In genomic region chr17:81635431-81635830, GRCh38 we compare ENCODE assay signal across 11 cellular contexts. TPM values are rescaled to one million over a fixed set of nuclear protein-coding genes. Genes with fewer than 3 reads are reported as not detected.
DNase-seq lines count a peak whose midpoint lies in the region; ATAC-seq and TF ChIP-seq lines count a peak whose summit lies in the region.
"Had no signal": no experiment of that assay in that cellular context is flagged by ENCODE, and none has a peak within 500 bp of the region (broad histone marks: within the 10 kb centered on the region; RNA-seq: fewer than 3 reads in every experiment).

No MANE protein-coding gene starts in this region.

- H3K27me3 ChIP-seq in hepatocyte (no peaks in the 10 kb centered on the region), smooth muscle cell (ENCODE audit: low read depth) (no peaks in the 10 kb centered on the region), neuronal stem cell (ENCODE audit: control insufficient read depth in 3 of 3, insufficient read depth in 3 of 3, low read depth in 1 of 3, low read length in 3 of 3) (no peaks in the 10 kb centered on the region)
- H3K27me3 ChIP-seq: uterus had no signal

- no peak overlapping the region for H3K4ac ChIP-seq in neuronal stem cell (ENCODE audit: low read length)

- peak overlapping the region; percentile 56 for H3K4me3 ChIP-seq in hepatocyte
- H3K4me3 ChIP-seq in smooth muscle cell, result peak overlapping the region; percentile 72
- H3K4me3 ChIP-seq in neuronal stem cell (ENCODE audit: low read length in 2 of 2), result peak overlapping the region in 1 of 2 donors; percentile 99

- H3K23ac ChIP-seq in neuronal stem cell (ENCODE audit: low read depth, low read length, poor library complexity), result no peak overlapping the region

- H2AFZ ChIP-seq in hepatocyte, result no peak overlapping the region
- no peak overlapping the region for H2AFZ ChIP-seq in smooth muscle cell (ENCODE audit: low read depth)
- no peak overlapping the region for H2AFZ ChIP-seq in neuronal stem cell (ENCODE audit: low read length)

- H3K14ac ChIP-seq in neuronal stem cell (ENCODE audit: low read length), result no peak overlapping the region

- H2BK5ac ChIP-seq in neuronal stem cell (ENCODE audit: low read length), result no peak overlapping the region

- peaks cover 4% of the 10 kb centered on the region for H3F3A ChIP-seq in smooth muscle cell (ENCODE audit: low read depth)

- H2AK5ac ChIP-seq in neuronal stem cell (ENCODE audit: low read depth, low read length), result no peak overlapping the region

- no peaks in the 10 kb centered on the region for H3K9me3 Mint-ChIP-seq in activated CD4-positive, alpha-beta T cell treated with anti-CD3 and anti-CD28 coated beads for 36 hours (ENCODE audit: low read depth)
- no peaks in the 10 kb centered on the region for H3K9me3 Mint-ChIP-seq in activated CD8-positive, alpha-beta T cell treated with anti-CD3 and anti-CD28 coated beads for 36 hours

- peaks cover 61% of the 10 kb centered on the region for H3K79me2 ChIP-seq in hepatocyte
- peaks cover 62% of the 10 kb centered on the region for H3K79me2 ChIP-seq in smooth muscle cell (ENCODE audit: low read depth)

- no peak overlapping the region for H4K91ac ChIP-seq in neuronal stem cell (ENCODE audit: low read depth, low read length, poor library complexity)

- H3K9me3 ChIP-seq in hepatocyte (ENCODE audit: low read depth) (no peaks in the 10 kb centered on the region), smooth muscle cell (replicated peaks; ENCODE audit: low read depth) (no peaks in the 10 kb centered on the region), neuronal stem cell (replicated peaks in 1 of 2; ENCODE audit: control insufficient read depth in 2 of 2, insufficient read depth in 1 of 2, low read depth in 1 of 2, low read length in 2 of 2) (no peaks in the 10 kb centered on the region)
- H3K9me3 ChIP-seq: uterus had no signal

- H3K27ac ChIP-seq in hepatocyte (peak overlapping the region; percentile 97), smooth muscle cell (ENCODE audit: low read depth) (peak overlapping the region; percentile 91), neuronal stem cell (replicated peaks; ENCODE audit: low read length) (no peak overlapping the region)

- CTCF ChIA-PET in activated CD4-positive, alpha-beta T cell treated with anti-CD3 and anti-CD28 coated beads for 36 hours (lab: Charles Lee), result interaction anchor here (1.0 kb wide), 1 partner anchor 20 kb away, joined by 4 read pairs; no protein-coding TSS in a partner anchor
- CTCF ChIA-PET in activated CD8-positive, alpha-beta T cell treated with anti-CD3 and anti-CD28 coated beads for 36 hours (lab: Charles Lee), result interaction anchor here (0.5 to 1.4 kb wide), 2 partner anchors 34 to 60 kb away, joined by 3 to 5 read pairs; no protein-coding TSS in a partner anchor

- intact Hi-C loops in activated CD4-positive, alpha-beta T cell treated with anti-CD3 and anti-CD28 coated beads for 36 hours (cut with DNase I, micrococcal nuclease), result no loop called here
- intact Hi-C loops in activated CD8-positive, alpha-beta T cell treated with anti-CD3 and anti-CD28 coated beads for 36 hours (cut with micrococcal nuclease), result no loop called here

- H3K4me1 ChIP-seq in hepatocyte (ENCODE audit: insufficient read depth) (peaks cover 22% of the 10 kb centered on the region), smooth muscle cell (ENCODE audit: low read depth) (peaks cover 10% of the 10 kb centered on the region), neuronal stem cell (ENCODE audit: control insufficient read depth in 2 of 2, insufficient read depth in 1 of 2, low read depth in 1 of 2, low read length in 2 of 2) (peaks cover 6 to 8% of the 10 kb centered on the region in 2 donors)

- peak overlapping the region; percentile 93 for H3K9ac ChIP-seq in smooth muscle cell (ENCODE audit: low read depth)
- no peak overlapping the region for H3K9ac ChIP-seq in neuronal stem cell (ENCODE audit: low read depth, low read length, poor library complexity)

- H3K18ac ChIP-seq in neuronal stem cell (ENCODE audit: low read length), result no peak overlapping the region

- ATAC-seq in activated CD4-positive, alpha-beta T cell treated with anti-CD3 and anti-CD28 coated beads for 36 hours, result no peak
- no peak for ATAC-seq in activated CD8-positive, alpha-beta T cell treated with anti-CD3 and anti-CD28 coated beads for 36 hours
- ATAC-seq in GM19324 (IDR thresholded peaks at IDR 0.05; ENCODE audit: low FRiP score, unreplicated experiment), result no peak

- H3K36me3 Mint-ChIP-seq in activated CD4-positive, alpha-beta T cell treated with anti-CD3 and anti-CD28 coated beads for 36 hours (ENCODE audit: low read depth), result peaks cover 15% of the 10 kb centered on the region
- H3K36me3 Mint-ChIP-seq in activated CD8-positive, alpha-beta T cell treated with anti-CD3 and anti-CD28 coated beads for 36 hours (ENCODE audit: low read depth), result peaks cover 14% of the 10 kb centered on the region

- H2BK120ac ChIP-seq in neuronal stem cell (ENCODE audit: low read depth, low read length), result no peak overlapping the region

- peaks cover 7% of the 10 kb centered on the region for H3K79me1 ChIP-seq in neuronal stem cell (ENCODE audit: low read depth, low read length)

- POLR2A ChIA-PET in activated CD4-positive, alpha-beta T cell treated with anti-CD3 and anti-CD28 coated beads for 36 hours (lab: Charles Lee), result interaction anchor here (1.4 to 1.5 kb wide), 2 partner anchors 48 to 83 kb away, joined by 3 to 4 read pairs; partner anchors contain the start of genes ARL16, FAAP100 and HGS
- POLR2A ChIA-PET in activated CD8-positive, alpha-beta T cell treated with anti-CD3 and anti-CD28 coated beads for 36 hours (lab: Charles Lee), result interaction anchor here (0.7 to 1.3 kb wide), 2 partner anchors 27 to 388 kb away, joined by 3 to 4 read pairs; no protein-coding TSS in a partner anchor

- peaks cover 23% of the 10 kb centered on the region for H3K4me1 Mint-ChIP-seq in activated CD4-positive, alpha-beta T cell treated with anti-CD3 and anti-CD28 coated beads for 36 hours
- peaks cover 22% of the 10 kb centered on the region for H3K4me1 Mint-ChIP-seq in activated CD8-positive, alpha-beta T cell treated with anti-CD3 and anti-CD28 coated beads for 36 hours (ENCODE audit: low read depth)

- no peak overlapping the region for H4K8ac ChIP-seq in neuronal stem cell (ENCODE audit: low read depth, low read length)

- H2BK12ac ChIP-seq in neuronal stem cell (ENCODE audit: low read length), result no peak overlapping the region

- H3K9me2 ChIP-seq in hepatocyte (replicated peaks; ENCODE audit: insufficient read depth), result no peaks in the 10 kb centered on the region

- H2BK15ac ChIP-seq in neuronal stem cell (ENCODE audit: low read length), result no peak overlapping the region

- peaks cover 47% of the 10 kb centered on the region for H4K20me1 ChIP-seq in hepatocyte (ENCODE audit: insufficient read depth, poor library complexity, severe bottlenecking)
- H4K20me1 ChIP-seq in smooth muscle cell (ENCODE audit: low read depth), result peaks cover 62% of the 10 kb centered on the region

- peak overlapping the region; percentile 96 for H3K4me3 Mint-ChIP-seq in activated CD4-positive, alpha-beta T cell treated with anti-CD3 and anti-CD28 coated beads for 36 hours
- H3K4me3 Mint-ChIP-seq in activated CD8-positive, alpha-beta T cell treated with anti-CD3 and anti-CD28 coated beads for 36 hours, result peak overlapping the region; percentile 94

- DNase-seq in activated CD4-positive, alpha-beta T cell treated with anti-CD3 and anti-CD28 coated beads for 36 hours, result no peak
- DNase-seq in activated CD4-positive, alpha-beta T cell treated with anti-CD3 and anti-CD28 coated beads for 48 hours, result no peak
- DNase-seq in activated CD8-positive, alpha-beta T cell treated with anti-CD3 and anti-CD28 coated beads for 36 hours, result no peak
- no peak for DNase-seq in hepatocyte (ENCODE audit: low spot score)
- no peak for DNase-seq in smooth muscle cell (lab: John Stamatoyannopoulos, UW; ENCODE audit: unreplicated experiment)
- no peak for DNase-seq in NCI-H2227 treated with DMSO at 0.1 percent for 48 hours (lab: John Stamatoyannopoulos, UW)
- no peak for DNase-seq in neuronal stem cell (ENCODE audit: low spot score)
- DNase-seq: AML-193, NCI-H187 treated with DMSO at 0.1 percent for 48 hours, uterus had no signal

- peak overlapping the region; percentile 84 for H3K27ac Mint-ChIP-seq in activated CD4-positive, alpha-beta T cell treated with anti-CD3 and anti-CD28 coated beads for 36 hours
- peak overlapping the region; percentile 88 for H3K27ac Mint-ChIP-seq in activated CD8-positive, alpha-beta T cell treated with anti-CD3 and anti-CD28 coated beads for 36 hours

- 67% methylated on average over 5 of the region's 5 CpGs for WGBS in hepatocyte (ENCODE audit: low lambda C conversion rate, missing lambda C conversion rate)
- 76% methylated on average over 5 of the region's 5 CpGs for WGBS in smooth muscle cell (ENCODE audit: low lambda C conversion rate)
- WGBS in neuronal stem cell (ENCODE audit: extremely low coverage in 2 of 2, insufficient read length in 2 of 2, insufficient replicate concordance in 1 of 2), 2 donors, result no CpG with 5 or more reads among the region's 5 CpGs

- H3K4me2 ChIP-seq in hepatocyte (peak overlapping the region; percentile 81), smooth muscle cell (peak overlapping the region; percentile 89), neuronal stem cell (ENCODE audit: insufficient read depth, low read length, poor library complexity, severe bottlenecking) (no peak overlapping the region)

- TF ChIP-seq CTCF in activated CD8-positive, alpha-beta T cell treated with anti-CD3 and anti-CD28 coated beads for 36 hours (IDR thresholded peaks at IDR 0.05), result no peak
- no peak for TF ChIP-seq CTCF in hepatocyte (IDR thresholded peaks at IDR 0.05; ENCODE audit: poor library complexity)
- TF ChIP-seq CTCF in smooth muscle cell (IDR thresholded peaks at IDR 0.05; ENCODE audit: borderline replicate concordance, insufficient read depth, poor library complexity, severe bottlenecking), result no peak

- H3K36me3 ChIP-seq in hepatocyte (replicated peaks; ENCODE audit: insufficient read depth, low read depth) (no peaks in the 10 kb centered on the region), smooth muscle cell (ENCODE audit: low read depth) (no peaks in the 10 kb centered on the region), neuronal stem cell (replicated peaks in 1 of 2; ENCODE audit: control insufficient read depth in 2 of 2, insufficient read depth in 2 of 2, low read length in 2 of 2) (peaks cover 2 to 14% of the 10 kb centered on the region in 2 donors)
- H3K36me3 ChIP-seq: uterus had no signal

- H3K27me3 Mint-ChIP-seq in activated CD4-positive, alpha-beta T cell treated with anti-CD3 and anti-CD28 coated beads for 36 hours, result no peaks in the 10 kb centered on the region
- no peaks in the 10 kb centered on the region for H3K27me3 Mint-ChIP-seq in activated CD8-positive, alpha-beta T cell treated with anti-CD3 and anti-CD28 coated beads for 36 hours

RNA-seq across cellular contexts. Expression of gene NPLOC4, which starts 1.5 kb away (rescaled TPM):
- total RNA-seq in activated CD4-positive, alpha-beta T cell treated with anti-CD3 and anti-CD28 coated beads for 36 hours, result 10 to 100 TPM; 71.8 to 93.1 TPM
- 10 to 100 TPM; 75.9 to 87.7 TPM for total RNA-seq in activated CD8-positive, alpha-beta T cell treated with anti-CD3 and anti-CD28 coated beads for 36 hours
- total RNA-seq in hepatocyte, result 48.2 and 54.6 TPM in 2 replicates
- 53.7 and 56.1 TPM in 2 replicates for polyA plus RNA-seq in hepatocyte
- total RNA-seq in smooth muscle cell, result 46.3 and 58.1 TPM in 2 replicates
- polyA plus RNA-seq in smooth muscle cell, result 52.0 and 60.9 TPM in 2 replicates
- polyA plus RNA-seq in neuronal stem cell (2013, experiment 1 of 2), result 54.2 TPM
- 54.2 TPM for polyA plus RNA-seq in neuronal stem cell (2013, experiment 2 of 2)

RNA-seq across cellular contexts. Expression of gene TSPAN10, which starts 1.6 kb away (rescaled TPM):
- under 1 TPM; 0.34 to 0.35 TPM for total RNA-seq in activated CD4-positive, alpha-beta T cell treated with anti-CD3 and anti-CD28 coated beads for 36 hours
- under 1 TPM; 0.18 to 0.22 TPM for total RNA-seq in activated CD8-positive, alpha-beta T cell treated with anti-CD3 and anti-CD28 coated beads for 36 hours
- total RNA-seq in hepatocyte (1.4 and 3.5 TPM in 2 replicates), smooth muscle cell (0.67 and 2.6 TPM in 2 replicates)
- polyA plus RNA-seq in hepatocyte (12.0 and 15.2 TPM in 2 replicates), smooth muscle cell (1.2 and 3.4 TPM in 2 replicates)
- 1.3 TPM for polyA plus RNA-seq in neuronal stem cell (2013, experiment 1 of 2)
- 1.1 TPM for polyA plus RNA-seq in neuronal stem cell (2013, experiment 2 of 2)

RNA-seq across cellular contexts. Expression of gene PDE6G, which starts 20.9 kb away (rescaled TPM):
- 1 to 10 TPM; 1.4 to 2.5 TPM for total RNA-seq in activated CD4-positive, alpha-beta T cell treated with anti-CD3 and anti-CD28 coated beads for 36 hours
- 10 to 100 TPM in 1 of 2 experiments, 1 to 10 TPM in 1; 8.9 to 11.4 TPM for total RNA-seq in activated CD8-positive, alpha-beta T cell treated with anti-CD3 and anti-CD28 coated beads for 36 hours
- 0.87 and 2.1 TPM in 2 replicates for total RNA-seq in hepatocyte
- 0.37 and 0.83 TPM in 2 replicates for polyA plus RNA-seq in hepatocyte
- total RNA-seq in smooth muscle cell, result 1.3 and 14.5 TPM in 2 replicates
- 3.2 and 5.3 TPM in 2 replicates for polyA plus RNA-seq in smooth muscle cell
- polyA plus RNA-seq in neuronal stem cell (2013, experiment 1 of 2), result 0.07 TPM
- polyA plus RNA-seq in neuronal stem cell (2013, experiment 2 of 2), result not detected

RNA-seq across cellular contexts. Expression of gene OXLD1, which starts 31.0 kb away (rescaled TPM):
- total RNA-seq in activated CD4-positive, alpha-beta T cell treated with anti-CD3 and anti-CD28 coated beads for 36 hours, result 10 to 100 TPM; 29.4 to 45.3 TPM
- total RNA-seq in activated CD8-positive, alpha-beta T cell treated with anti-CD3 and anti-CD28 coated beads for 36 hours, result 10 to 100 TPM; 50.1 to 52.6 TPM
- 22.3 and 37.8 TPM in 2 replicates for total RNA-seq in hepatocyte
- polyA plus RNA-seq in hepatocyte, result 39.8 and 55.2 TPM in 2 replicates
- total RNA-seq in smooth muscle cell, result 13.0 and 26.6 TPM in 2 replicates
- 32.1 and 32.3 TPM in 2 replicates for polyA plus RNA-seq in smooth muscle cell
- 26.1 TPM for polyA plus RNA-seq in neuronal stem cell (2013, experiment 1 of 2)
- 25.4 TPM for polyA plus RNA-seq in neuronal stem cell (2013, experiment 2 of 2)

RNA-seq across cellular contexts. Expression of gene CCDC137, which starts 31.1 kb away (rescaled TPM):
- total RNA-seq in activated CD4-positive, alpha-beta T cell treated with anti-CD3 and anti-CD28 coated beads for 36 hours, result 10 to 100 TPM; 30.0 to 36.6 TPM
- total RNA-seq in activated CD8-positive, alpha-beta T cell treated with anti-CD3 and anti-CD28 coated beads for 36 hours, result 10 to 100 TPM; 34.1 to 37.2 TPM
- total RNA-seq in hepatocyte (8.3 and 9.1 TPM in 2 replicates), smooth muscle cell (5.0 and 8.1 TPM in 2 replicates)
- polyA plus RNA-seq in hepatocyte (20.5 and 23.0 TPM in 2 replicates), smooth muscle cell (24.6 and 30.2 TPM in 2 replicates)
- 19.1 TPM for polyA plus RNA-seq in neuronal stem cell (2013, experiment 1 of 2)
- 19.1 TPM for polyA plus RNA-seq in neuronal stem cell (2013, experiment 2 of 2)
